8 cellular contexts compared by ENCODE assay signal in the genomic region with DNA sequence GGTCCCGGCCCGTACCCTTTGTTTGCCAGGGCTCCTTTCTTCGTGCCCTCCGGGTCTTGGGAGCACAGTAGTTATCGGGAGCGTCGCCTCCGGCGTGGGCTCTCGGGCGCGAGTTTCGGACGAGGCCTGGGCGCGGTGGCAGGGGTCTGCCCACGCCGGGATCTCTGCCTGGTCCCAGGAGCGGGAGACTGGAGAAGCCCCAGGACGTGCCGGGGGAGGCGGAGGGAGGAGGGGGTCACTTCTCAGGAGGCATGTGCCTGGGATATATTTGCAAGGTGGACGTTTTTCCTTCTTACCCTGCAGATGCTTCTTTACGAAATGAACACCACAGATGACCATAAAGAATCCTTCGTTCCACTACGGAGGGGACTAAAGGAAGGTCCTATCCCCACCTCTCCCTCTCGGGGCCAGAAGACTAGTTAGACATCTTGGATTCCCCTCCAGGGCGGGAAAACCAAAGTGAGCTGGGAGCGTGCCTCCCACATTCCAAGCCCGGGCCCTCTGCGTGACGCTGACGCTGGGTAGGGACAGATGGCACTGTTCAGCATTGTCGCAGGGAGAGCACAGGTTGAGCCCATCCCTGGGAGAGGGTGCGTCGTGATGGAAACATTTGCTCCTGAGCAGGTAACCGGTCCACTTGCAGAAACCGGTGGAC. TPM values are rescaled to one million over a fixed set of nuclear protein-coding genes. Genes with fewer than 3 reads are reported as not detected.
DNase-seq lines count a peak whose midpoint lies in the region; ATAC-seq, FAIRE-seq and TF ChIP-seq lines count a peak whose summit lies in the region.

No MANE protein-coding gene starts in this region.

- FAIRE-seq in pancreas (lab: Jason Lieb, UNC) = no peak

- CTCF ChIA-PET in Panc1 (lab: Charles Lee) = interaction anchor here (1.1 kb wide), 1 partner anchor 122 kb away, joined by 4 read pairs; no protein-coding TSS in a partner anchor

- H3K4me1 ChIP-seq in Panc1 (ENCODE audit: control insufficient read depth, insufficient read depth, low read length) = peaks cover 70% of the 10 kb centered on the region
- peaks cover 0 to 4% (median 0%) of the 10 kb centered on the region in 3 donors for H3K4me1 ChIP-seq in pancreas

- H3K27me3 ChIP-seq in Panc1 (ENCODE audit: control insufficient read depth, insufficient read depth, low read length) (no peaks in the 10 kb centered on the region), pancreas (peaks cover 0 to 7% (median 0%) of the 10 kb centered on the region in 4 donors)

- ATAC-seq in Panc1 (peak; percentile 24), pancreas (no peak), HG03521 (IDR thresholded peaks at IDR 0.05; ENCODE audit: unreplicated experiment) (no peak)

- H3K4me3 ChIP-seq in Panc1 (ENCODE audit: low read depth in 2 of 2, low read length in 2 of 2) = peak overlapping the region; percentile 25 to 86
- peak overlapping the region; percentile 96 for H3K4me3 ChIP-seq in fibroblast of pulmonary artery (replicated peaks; ENCODE audit: low read depth, low read length)
- peak overlapping the region in 3 of 4 donors; percentile 0 to 47 (median 34) for H3K4me3 ChIP-seq in pancreas

- POLR2A ChIA-PET in Panc1 (lab: Charles Lee) = interaction anchor here (0.9 to 2.1 kb wide), 4 partner anchors 9 to 122 kb away, joined by 3 to 10 read pairs (median 4); no protein-coding TSS in a partner anchor

- in situ Hi-C loops in Panc1 (cut with HindIII; ENCODE audit: low pct_unique_long_range_greater_than_20kb, low sequenced_read_pairs) = no loop called here

- DNase-seq in ELF-1 (ENCODE audit: low read depth, low spot score) = peak; percentile 50
- DNase-seq in Panc1 (ENCODE audit: low read depth, low spot score) = no peak
- DNase-seq in fibroblast of pulmonary artery (ENCODE audit: low read depth) = no peak
- no peak for DNase-seq in pancreas
- DNase-seq in retina = no peak
- no peak for DNase-seq in NCI-H2081 treated with DMSO at 0.1 percent for 48 hours (lab: John Stamatoyannopoulos, UW)
- no peak for DNase-seq in NCI-H446 (lab: John Stamatoyannopoulos, UW)

- WGBS in pancreas, 2 donors = 34 to 35% methylated on average over 38 of the region's 38 CpGs

- intact Hi-C loops in Panc1 (cut with micrococcal nuclease; ENCODE audit: unreplicated experiment) = loop anchor here (5.0 kb wide), 1 partner anchor 123 kb away; no protein-coding TSS in a partner anchor
- intact Hi-C loops in pancreas (cut with DNase I) = no loop called here

- H3K27ac ChIP-seq in Panc1 (ENCODE audit: low read length) (peak overlapping the region; percentile 100), pancreas (peak overlapping the region in 1 of 4 donors; percentile 57)

- no TSS peak for BruUV-seq in Panc1 (replicated peaks; lab: Mats Ljungman, UMichigan)

- TF ChIP-seq CTCF in Panc1 (IDR thresholded peaks at IDR 0.05) (peak; percentile 45), fibroblast of pulmonary artery (IDR thresholded peaks at IDR 0.05; ENCODE audit: low read length, missing control alignments) (no peak), pancreas (IDR thresholded peaks at IDR 0.05) (no peak)

- no peaks in the 10 kb centered on the region for H3K9me3 ChIP-seq in Panc1 (ENCODE audit: control insufficient read depth, insufficient read depth, low read depth, low read length)
- no peaks in the 10 kb centered on the region for H3K9me3 ChIP-seq in pancreas

- H3K36me3 ChIP-seq in Panc1 (ENCODE audit: control insufficient read depth, insufficient read depth, low read length) = peaks cover 17% of the 10 kb centered on the region
- no peaks in the 10 kb centered on the region for H3K36me3 ChIP-seq in pancreas

RNA-seq across cellular contexts. Expression of a gene that starts 0.5 kb away (rescaled TPM):
- total RNA-seq in Panc1 (2021; ENCODE audit: unreplicated experiment) (378 TPM), pancreas (1 to 10 TPM; 1.4 to 5.2 (median 3.1) TPM)
- polyA plus RNA-seq in Panc1 (2012; ENCODE audit: insufficient read length) = 411 TPM
- 1 to 10 TPM; 5.0 to 9.1 TPM for polyA plus RNA-seq in pancreas

Comparison
In these comparisons a context has a peak if more than half of its experiments do, and no peak if none do; other contexts are left out.
1. H3K4me3 ChIP-seq: peak in every context shown above with its lines; median percentile 96 in fibroblast of pulmonary artery; 56 in Panc1; 34 in pancreas.
2. RNA of a gene that starts 0.5 kb away (total RNA-seq): 378 TPM in Panc1 (single experiment); 1.4 to 5.2 TPM in pancreas; every median in the first group is over 10 times any median in the second.